ENCODE assay signal across 22 cellular contexts in genomic region chr17:8598913-8599312, GRCh38. TPM values are rescaled to one million over a fixed set of nuclear protein-coding genes. Genes with fewer than 3 reads are reported as not detected.
A peak's percentile ranks its signal among the peaks of the same experiment; 100 is the strongest.
DNase-seq lines count a peak whose midpoint lies in the region; ATAC-seq and TF ChIP-seq lines count a peak whose summit lies in the region.
"Had no signal": no experiment of that assay in that cellular context is flagged by ENCODE, and none has a peak within 500 bp of the region (broad histone marks: within the 10 kb centered on the region; RNA-seq: fewer than 3 reads in every experiment).

No MANE protein-coding gene starts in this region.

- H3K9me3 ChIP-seq in GM23248 (ENCODE audit: low read depth) = no peaks in the 10 kb centered on the region
- no peaks in the 10 kb centered on the region for H3K9me3 ChIP-seq in tibial artery
- no peaks in the 10 kb centered on the region for H3K9me3 ChIP-seq in OCI-LY7 (ENCODE audit: low read length)
- H3K9me3 ChIP-seq: Caco-2, SJCRH30 had no signal

- H3K79me2 ChIP-seq in GM23248 (ENCODE audit: insufficient read depth) = peaks cover 13% of the 10 kb centered on the region; the same call in 1 of the 2 replicates
- H3K79me2 ChIP-seq in OCI-LY7 (ENCODE audit: insufficient read depth, low read depth, low read length) = no peaks in the 10 kb centered on the region

- TF ChIP-seq CTCF in tibial artery (IDR thresholded peaks at IDR 0.05) (no peak), OCI-LY7 (conservative IDR thresholded peaks at IDR 0.05; ENCODE audit: low read length) (no peak)

- DNase-seq in stimulated activated CD4-positive, alpha-beta T cell treated with anti-CD3 and anti-CD28 coated beads, Interleukin-15, amount 100 ng/mL, for 24 hours = peak; percentile 6
- no peak for DNase-seq in stimulated activated CD4-positive, alpha-beta T cell treated with anti-CD3 and anti-CD28 coated beads, Interleukin-2, amount 100 ng/mL, for 24 hours
- DNase-seq in GM23248 (peak; percentile 9), caudate nucleus (lab: John Stamatoyannopoulos, UW) (no peak), tibial artery (no peak), OCI-LY7 (ENCODE audit: low spot score) (no peak), sciatic nerve (ENCODE audit: low spot score) (no peak)
- DNase-seq: Caco-2; CD4-positive, alpha-beta memory T cell; DMS 273 treated with DMSO at 0.1 percent for 48 hours; DMS79 treated with DMSO at 0.1 percent for 48 hours; GOT3; HCEC 1CT; KG1; NCI-H1092 treated with DMSO at 0.1 percent for 48 hours; NCI-H1436 treated with DMSO at 0.1 percent for 48 hours; NCI-H1930; NCI-H2227 treated with DMSO at 0.1 percent for 48 hours; NCI-H510A; SJCRH30 had no signal

- H2AFZ ChIP-seq in GM23248 (no peak overlapping the region), OCI-LY7 (ENCODE audit: low read length) (no peak overlapping the region)

- BruUV-seq in OCI-LY7 (replicated peaks; lab: Mats Ljungman, UMichigan) = no TSS peak

- H3K36me3 ChIP-seq in GM23248 (ENCODE audit: low read depth) = peaks cover 8% of the 10 kb centered on the region; the same call in 1 of the 2 replicates
- H3K36me3 ChIP-seq in tibial artery = peaks cover 0 to 5% (median 0%) of the 10 kb centered on the region in 3 donors
- H3K36me3 ChIP-seq in OCI-LY7 (ENCODE audit: insufficient read depth, low read length) = peaks cover 4% of the 10 kb centered on the region; the same call in 1 of the 2 replicates
- H3K36me3 ChIP-seq: SJCRH30 had no signal

- 81 to 84% methylated on average over 1 of the region's 1 CpG for WGBS in GM23248 (ENCODE audit: low coverage in 1 of 2, low lambda C conversion rate in 2 of 2, missing lambda C conversion rate in 2 of 2), 2 experiments

- POLR2A ChIA-PET in OCI-LY7 (lab: Charles Lee) = no interaction called here

- H4K20me1 ChIP-seq in GM23248 (ENCODE audit: insufficient read depth) (no peaks in the 10 kb centered on the region), OCI-LY7 (ENCODE audit: insufficient read depth, low read length) (no peaks in the 10 kb centered on the region)
- H4K20me1 ChIP-seq: BLaER1 had no signal

- H3K27ac ChIP-seq in GM23248 (no peak overlapping the region), caudate nucleus (ENCODE audit: low read depth, low read length) (peak overlapping the region; percentile 5), tibial artery (peak overlapping the region; percentile 23 to 74), OCI-LY7 (ENCODE audit: low read depth, low read length, poor library complexity, severe bottlenecking) (no peak overlapping the region)
- H3K27ac ChIP-seq: BLaER1, SJCRH30 had no signal

- peaks cover 8% of the 10 kb centered on the region; the same call in 1 of the 2 replicates for H3K9me2 ChIP-seq in GM23248 (ENCODE audit: insufficient read depth)
- no peaks in the 10 kb centered on the region for H3K9me2 ChIP-seq in OCI-LY7 (ENCODE audit: insufficient read depth, low read length)

- intact Hi-C loops in tibial artery (cut with DNase I; ENCODE audit: low total_unique reads) = no loop called here
- intact Hi-C loops in OCI-LY7 (cut with micrococcal nuclease; ENCODE audit: unreplicated experiment) = no loop called here
- intact Hi-C loops in sciatic nerve (cut with DNase I) = no loop called here

- no peak overlapping the region for H3K4me3 ChIP-seq in GM23248
- no peak overlapping the region for H3K4me3 ChIP-seq in tibial artery
- H3K4me3 ChIP-seq in OCI-LY7 (ENCODE audit: low read depth, low read length, poor library complexity, severe bottlenecking) = no peak overlapping the region
- H3K4me3 ChIP-seq: BLaER1, SJCRH30 had no signal

- ATAC-seq in sciatic nerve = no peak
- ATAC-seq: Panc1 had no signal

- H3K4me2 ChIP-seq in GM23248 (ENCODE audit: unreplicated experiment) (no peak overlapping the region), OCI-LY7 (ENCODE audit: low read length) (no peak overlapping the region)
- H3K4me2 ChIP-seq: BLaER1 had no signal

- CTCF ChIA-PET in OCI-LY7 (lab: Charles Lee; ENCODE audit: unreplicated experiment) = no interaction called here

- H3K27me3 ChIP-seq in GM23248 (replicated peaks; ENCODE audit: insufficient read depth) (no peaks in the 10 kb centered on the region), tibial artery (no peaks in the 10 kb centered on the region)
- H3K27me3 ChIP-seq: BLaER1, SJCRH30 had no signal

- in situ Hi-C loops in GM23248 (cut with MboI) = no loop called here

- 0 out of 2 replicates have a peak, but pooled peaks cover 7% of the 10 kb centered on the region for H3K4me1 ChIP-seq in GM23248 (ENCODE audit: insufficient read depth)
- H3K4me1 ChIP-seq in tibial artery = peaks cover 0 to 67% (median 10%) of the 10 kb centered on the region in 4 donors
- no peaks in the 10 kb centered on the region for H3K4me1 ChIP-seq in OCI-LY7 (ENCODE audit: insufficient read depth, low read length, poor library complexity, severe bottlenecking)
- H3K4me1 ChIP-seq: BLaER1, Caco-2, SJCRH30 had no signal

- H3K9ac ChIP-seq in GM23248 = no peak overlapping the region
- H3K9ac ChIP-seq: BLaER1 had no signal

- H3F3A ChIP-seq in GM23248 (ENCODE audit: insufficient read depth) = 0 out of 2 replicates have a peak, but pooled peaks cover 11% of the 10 kb centered on the region

RNA-seq across cellular contexts. Expression of gene MYH10, which starts 31.6 kb away (rescaled TPM):
- 39.2 and 46.8 TPM in 2 replicates for total RNA-seq in GM23248 (2014; rRNA removed; shearing (Covaris generic))
- polyA plus RNA-seq in GM23248 (2016; fragmentation: Nextera tagmentation; extraction: Ambion mirVana) = 69.5 and 76.8 TPM in 2 replicates
- total RNA-seq in OCI-LY7 (2014; rRNA removed; shearing (Covaris generic)) = 41.9 and 55.0 TPM in 2 replicates
- total RNA-seq in OCI-LY7 (2022) (50.6 and 60.4 TPM in 2 replicates), sciatic nerve (75.7 TPM)

Comparison
In these comparisons a context has a peak if more than half of its experiments do, and no peak if none do; other contexts are left out.
1. DNase-seq: peak in stimulated activated CD4-positive, alpha-beta T cell treated with anti-CD3 and anti-CD28 coated beads, Interleukin-15, amount 100 ng/mL, for 24 hours (single experiment) and GM23248 (single experiment); none in stimulated activated CD4-positive, alpha-beta T cell treated with anti-CD3 and anti-CD28 coated beads, Interleukin-2, amount 100 ng/mL, for 24 hours (0 of 2), caudate nucleus (0 of 61), tibial artery (0 of 2), OCI-LY7 (single experiment) and sciatic nerve (single experiment).
2. H3K27ac ChIP-seq: peak in caudate nucleus (single experiment) and tibial artery (2 of 2); none in GM23248 (single experiment) and OCI-LY7 (single experiment).